8 cellular contexts compared by ENCODE assay signal in genomic region chr7:72829291-72829963, GRCh38. TPM values are rescaled to one million over a fixed set of nuclear protein-coding genes. Genes with fewer than 3 reads are reported as not detected.
A peak's percentile ranks its signal among the peaks of the same experiment; 100 is the strongest.
DNase-seq lines count a peak whose midpoint lies in the region; ATAC-seq, FAIRE-seq and TF ChIP-seq lines count a peak whose summit lies in the region.
"Not testable (repeated sequence)": the region's sequence is repeated elsewhere in the genome, so short reads cannot be mapped to it uniquely, and the experiment has no call there.

No MANE protein-coding gene starts in this region.

- H3K27ac ChIP-seq in parathyroid adenoma (peak overlapping the region; percentile 98), tibial nerve (peak overlapping the region; percentile 79 to 98 (median 97))

- peak overlapping the region; percentile 86 for H2AFZ ChIP-seq in parathyroid adenoma

- peak; percentile 94 for FAIRE-seq in GM12891 (lab: Jason Lieb, UNC)

- peak overlapping the region; percentile 96 for H3K9ac ChIP-seq in adipocyte (ENCODE audit: low read length)
- peak overlapping the region; percentile 97 for H3K9ac ChIP-seq in parathyroid adenoma

- H3K79me2 ChIP-seq in parathyroid adenoma: not testable (repeated sequence)

- DNase-seq in GM12891 (ENCODE audit: insufficient read length, low spot score) (peak; percentile 41), NCI-H1417 treated with DMSO at 0.1 percent for 48 hours (lab: John Stamatoyannopoulos, UW) (peak; percentile 99), SW 1271 (lab: John Stamatoyannopoulos, UW) (peak; percentile 91 to 96), adipocyte (ENCODE audit: low read depth) (peak; percentile 99), cardiac septum (ENCODE audit: low spot score) (peak; percentile 97), tibial nerve (ENCODE audit: low spot score in 2 of 2) (peak; percentile 86 to 94)

- peak; percentile 74 to 97 for TF ChIP-seq EP300 in tibial nerve (IDR thresholded peaks at IDR 0.05)

- ATAC-seq in HG02798 (IDR thresholded peaks at IDR 0.05; ENCODE audit: poor library complexity, unreplicated experiment): peak; percentile 61

- H3K4me3 ChIP-seq in adipocyte (ENCODE audit: low read length): peak overlapping the region; percentile 94
- H3K4me3 ChIP-seq in parathyroid adenoma (ENCODE audit: low read depth, low read length): peak overlapping the region; percentile 93
- peak overlapping the region; percentile 66 to 85 (median 72) for H3K4me3 ChIP-seq in tibial nerve

- peak; percentile 66; the same call in 1 of the 2 replicates for TF ChIP-seq POLR2A in GM12891 (IDR thresholded peaks at IDR 0.05; ENCODE audit: low read depth, low read length)
- peak; percentile 94 to 98 for TF ChIP-seq POLR2A in tibial nerve (IDR thresholded peaks at IDR 0.05)

- intact Hi-C loops in cardiac septum (cut with DNase I): loop anchor here (5.0 kb wide), 1 partner anchor 83 kb away; no protein-coding TSS in a partner anchor

- TF ChIP-seq CTCF in parathyroid adenoma (IDR thresholded peaks at IDR 0.05): not testable (repeated sequence)
- peak in 1 of 5 experiments; percentile 31 for TF ChIP-seq CTCF in tibial nerve (IDR thresholded peaks at IDR 0.05)

- WGBS in tibial nerve, 2 donors: 0 to 1% methylated on average over 32 to 41 of the region's 58 CpGs

- not testable (repeated sequence) for H3K27me3 ChIP-seq in adipocyte (replicated peaks; ENCODE audit: control insufficient read depth, insufficient read depth, low read length); parathyroid adenoma (ENCODE audit: control insufficient read depth, insufficient read depth, low read length); tibial nerve

- not testable (repeated sequence) for H3K9me3 ChIP-seq in adipocyte (ENCODE audit: control insufficient read depth, low read length); parathyroid adenoma (ENCODE audit: control insufficient read depth, low read length); tibial nerve

- H3K36me3 ChIP-seq in adipocyte (ENCODE audit: control insufficient read depth, insufficient read depth, low read length, severe bottlenecking) (peaks cover 26% of the 10 kb centered on the region), tibial nerve (peaks cover 2 to 28% (median 8%) of the 10 kb centered on the region in 3 donors)
- H3K36me3 ChIP-seq in parathyroid adenoma (ENCODE audit: control insufficient read depth, insufficient read depth, low read length): not testable (repeated sequence)

- H3K4me1 ChIP-seq in adipocyte (ENCODE audit: control insufficient read depth, insufficient read depth, low read length); parathyroid adenoma: not testable (repeated sequence)
- H3K4me1 ChIP-seq in tibial nerve: peaks cover 0 to 38% (median 14%) of the 10 kb centered on the region in 4 donors

- peak overlapping the region; percentile 54 for H3K4me2 ChIP-seq in parathyroid adenoma (ENCODE audit: low read length)

TF ChIP-seq in GM12891, 5 proteins besides CTCF, POLR2A, EP300 and RAD21:
- TF ChIP-seq POLR2AphosphoS5 (IDR thresholded peaks at IDR 0.05; ENCODE audit: low read depth, low read length): peak; percentile 74
- peak; percentile 35; the same call in 1 of the 2 replicates for TF ChIP-seq SPI1 (IDR thresholded peaks at IDR 0.05; ENCODE audit: low read depth, low read length)
- peak; percentile 43; the same call in 1 of the 2 replicates for TF ChIP-seq TAF1 (IDR thresholded peaks at IDR 0.05; ENCODE audit: low read depth, low read length)

RNA-seq across cellular contexts. Expression of gene TYW1B, which starts 1.4 kb away (rescaled TPM):
- 1.0 TPM for polyA plus RNA-seq in GM12891 (2012; ENCODE audit: low read depth, missing spikeins)
- total RNA-seq in cardiac septum (0.92 TPM), tibial nerve (1 to 10 TPM; 2.4 to 7.1 (median 6.1) TPM)

Comparison
In these comparisons a context has a peak if more than half of its experiments do, and no peak if none do; other contexts are left out.
1. Peak in every context shown above with its lines: DNase-seq, ATAC-seq, H3K4me3 ChIP-seq and H3K27ac ChIP-seq.
2. DNase-seq: peak in every context shown above with its lines; median percentile 99 in NCI-H1417 treated with DMSO at 0.1 percent for 48 hours; 99 in adipocyte; 97 in cardiac septum; 94 in SW 1271; 90 in tibial nerve; 41 in GM12891.